37 cellular contexts compared by ENCODE assay signal in genomic region chr2:178093471-178093870, GRCh38. TPM values are rescaled to one million over a fixed set of nuclear protein-coding genes. Genes with fewer than 3 reads are reported as not detected.
"Had no signal": no experiment of that assay in that cellular context is flagged by ENCODE, and none has a peak within 500 bp of the region (broad histone marks: within the 10 kb centered on the region; RNA-seq: fewer than 3 reads in every experiment).

No MANE protein-coding gene starts in this region.

- DNase-seq: Karpas-422, Kasumi-1, MG63, MV-4-11, NCI-H1048, NCI-H1092, NCI-H1092 treated with DMSO at 0.1 percent for 48 hours, NCI-H1105, NCI-H1105 treated with DMSO at 0.1 percent for 48 hours, NCI-H1417, NCI-H1417 treated with DMSO at 0.1 percent for 48 hours, NCI-H1436, NCI-H1436 treated with DMSO at 0.1 percent for 48 hours, NCI-H146, NCI-H1694, NCI-H1694 treated with DMSO at 0.1 percent for 48 hours, NCI-H187, NCI-H187 treated with DMSO at 0.1 percent for 48 hours, NCI-H1930, NCI-H2029, NCI-H2029 treated with DMSO at 0.1 percent for 48 hours, NCI-H2081, NCI-H2081 treated with DMSO at 0.1 percent for 48 hours, NCI-H2107, NCI-H2171, NCI-H2171 treated with DMSO at 0.1 percent for 48 hours, NCI-H2227 treated with DMSO at 0.1 percent for 48 hours, NCI-H226, NCI-H345, NCI-H446, NCI-H446 treated with DMSO at 0.1 percent for 48 hours, NCI-H510A, NCI-H510A treated with DMSO at 0.1 percent for 48 hours, NCI-H524 had no signal

- H3K27me3 ChIP-seq: MG63 had no signal

- H3K9ac ChIP-seq: KMS-11 had no signal

- H3K4me3 ChIP-seq: MG63 had no signal

- H3K36me3 ChIP-seq: MG63 had no signal

- H3K9me3 ChIP-seq: MG63 had no signal

- H3K27ac ChIP-seq: KMS-11 had no signal

- H3K4me2 ChIP-seq: KMS-11 had no signal

RNA-seq across cellular contexts. Expression of gene PDE11A, which starts 20.9 kb away (rescaled TPM):
- total RNA-seq: LHCN-M2, MCF 10A had no signal
